Comparison of ENCODE assay signal across 13 cellular contexts in the genomic region with DNA sequence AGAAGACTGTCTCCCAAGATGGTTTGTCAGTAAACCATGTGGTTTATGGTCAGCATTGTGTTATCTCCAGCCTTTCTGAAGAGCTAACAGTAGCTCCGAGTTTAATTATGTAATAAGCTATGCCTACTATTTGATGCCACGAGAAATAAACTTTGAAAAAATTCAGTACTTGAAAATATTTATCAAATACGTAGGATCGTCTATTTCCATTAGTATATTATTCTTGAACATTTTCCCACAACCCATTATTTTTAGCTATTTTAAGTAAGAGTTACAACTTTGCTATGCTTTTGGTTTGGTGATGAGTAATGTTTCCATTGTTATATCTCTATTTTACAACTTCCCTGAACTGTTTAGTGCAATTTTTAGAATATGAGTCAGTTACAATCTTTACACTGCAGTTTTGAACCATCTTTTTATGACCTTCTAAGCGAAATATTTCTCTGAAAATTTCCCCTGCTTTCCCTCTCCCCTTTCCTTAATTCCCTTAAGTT. TPM values are rescaled to one million over a fixed set of nuclear protein-coding genes. Genes with fewer than 3 reads are reported as not detected.
DNase-seq lines count a peak whose midpoint lies in the region; ATAC-seq, FAIRE-seq and TF ChIP-seq lines count a peak whose summit lies in the region.
"Had no signal": no experiment of that assay in that cellular context is flagged by ENCODE, and none has a peak within 500 bp of the region (broad histone marks: within the 10 kb centered on the region; RNA-seq: fewer than 3 reads in every experiment).

No MANE protein-coding gene starts in this region.

- no peaks in the 10 kb centered on the region for H3K79me2 ChIP-seq in HepG2 (ENCODE audit: insufficient read depth, low read length)

- ATAC-seq in HepG2 = no peak

- H3K9ac ChIP-seq in adipocyte (ENCODE audit: low read length) (no peak overlapping the region), HepG2 (ENCODE audit: insufficient read depth, low read depth, low read length) (no peak overlapping the region)

- CTCF ChIA-PET in HepG2 (lab: Yijun Ruan, JAX; ENCODE audit: low intra/inter-chr PET ratio, low total read pairs) = no interaction called here

- H3K27me3 ChIP-seq in adipocyte (replicated peaks; ENCODE audit: control insufficient read depth, insufficient read depth, low read length) = peaks cover 20% of the 10 kb centered on the region
- H3K27me3 ChIP-seq in HepG2 (ENCODE audit: control insufficient read depth in 1 of 2, insufficient read depth in 2 of 2, low read length in 2 of 2) = peaks cover 0 to 19% of the 10 kb centered on the region in 2 experiments; a peak in 3 of 5 replicates
- H3K27me3 ChIP-seq in adrenal gland = peaks cover 5% of the 10 kb centered on the region

- no peak for TF ChIP-seq RAD21 in HepG2 (CRISPR knock-in tag; IDR thresholded peaks at IDR 0.05)

- POLR2A ChIA-PET in HepG2 (lab: Yijun Ruan, JAX) = no interaction called here

- peak; percentile 31 for FAIRE-seq in HTR-8/SVneo (lab: Jason Lieb, UNC)
- FAIRE-seq in HepG2 (lab: Jason Lieb, UNC) = no peak
- FAIRE-seq: bronchial epithelial cell had no signal

- intact Hi-C loops in HepG2 (cut with micrococcal nuclease; ENCODE audit: unreplicated experiment) = no loop called here
- intact Hi-C loops in adrenal gland (cut with DNase I) = no loop called here

- H3K27ac ChIP-seq in HepG2 (ENCODE audit: extremely low read length, insufficient read depth, low read length) = no peak overlapping the region
- H3K27ac ChIP-seq in adrenal gland = no peak overlapping the region
- H3K27ac ChIP-seq: tibial nerve had no signal

- H3K4me2 ChIP-seq in HepG2 (ENCODE audit: low read depth, low read length) = no peak overlapping the region

- TF ChIP-seq POLR2A in HepG2 (IDR thresholded peaks at IDR 0.05; ENCODE audit: insufficient read depth in 1 of 2, low read depth in 2 of 2, low read length in 2 of 2) = no peak
- no peak for TF ChIP-seq POLR2A in adrenal gland (IDR thresholded peaks at IDR 0.05)

- no TSS peak for BruUV-seq in HepG2 (replicated peaks; lab: Mats Ljungman, UMichigan)

- 39% methylated on average over 5 of the region's 5 CpGs for WGBS in HepG2 (ENCODE audit: low lambda C conversion rate)
- 47 to 59% (median 51%) methylated on average over 5 of the region's 5 CpGs for WGBS in adrenal gland, 4 donors

- H3K9me3 ChIP-seq in adipocyte (ENCODE audit: control insufficient read depth, low read length) (peaks cover 4% of the 10 kb centered on the region), HepG2 (ENCODE audit: low read length) (no peaks in the 10 kb centered on the region), adrenal gland (replicated peaks in 1 of 3) (no peaks in the 10 kb centered on the region)

- no peak for TF ChIP-seq CTCF in HepG2 (CRISPR knock-in tag; IDR thresholded peaks at IDR 0.05)
- no peak for TF ChIP-seq CTCF in adrenal gland (IDR thresholded peaks at IDR 0.05)

- TF ChIP-seq EP300 in HepG2 (IDR thresholded peaks at IDR 0.05; ENCODE audit: low read depth in 2 of 2, low read length in 2 of 2) (no peak), HepG2 (CRISPR knock-in tag; IDR thresholded peaks at IDR 0.05; ENCODE audit: borderline replicate concordance) (no peak)

- DNase-seq in AG08395 (ENCODE audit: low spot score) (peak; percentile 72), HTR-8/SVneo (ENCODE audit: insufficient read length, low spot score) (no peak), adipocyte (ENCODE audit: low read depth) (peak; percentile 64), iris pigment epithelial cell (ENCODE audit: low read depth) (peak; percentile 69), HepG2 (ENCODE audit: low spot score) (no peak), adrenal gland (no peak), C1 segment of cervical spinal cord (lab: John Stamatoyannopoulos, UW) (no peak)
- DNase-seq in central memory CD4-positive, alpha-beta T cell = no peak
- DNase-seq: activated B cell treated with CpG ODN at 0.5 μM for 24 hours, Calu3, NCI-H1092 treated with DMSO at 0.1 percent for 48 hours had no signal

- H3K4me1 ChIP-seq in adipocyte (ENCODE audit: control insufficient read depth, insufficient read depth, low read length) (no peaks in the 10 kb centered on the region), HepG2 (ENCODE audit: insufficient read depth, low read length) (no peaks in the 10 kb centered on the region), adrenal gland (replicated peaks in 1 of 2) (peaks cover 0 to 5% of the 10 kb centered on the region in 2 donors)

- H2AFZ ChIP-seq in HepG2 (ENCODE audit: low read length) = no peak overlapping the region

- no peaks in the 10 kb centered on the region for H4K20me1 ChIP-seq in HepG2 (ENCODE audit: insufficient read depth, low read length)

- H3K36me3 ChIP-seq in adipocyte (ENCODE audit: control insufficient read depth, insufficient read depth, low read length, severe bottlenecking) (no peaks in the 10 kb centered on the region), HepG2 (replicated peaks in 1 of 2; ENCODE audit: control insufficient read depth in 1 of 2, insufficient read depth in 2 of 2, low read length in 2 of 2) (no peaks in the 10 kb centered on the region), adrenal gland (replicated peaks in 1 of 2) (no peaks in the 10 kb centered on the region)
- H3K36me3 ChIP-seq: tibial nerve had no signal

- in situ Hi-C loops in HepG2 (cut with HindIII; ENCODE audit: extremely low pct_ligation_motif_present, low pct_unique_long_range_greater_than_20kb) = loop anchor here (10.0 kb wide), 1 partner anchor 415 kb away; no protein-coding TSS in a partner anchor

- no peak overlapping the region for H3K4me3 ChIP-seq in adipocyte (ENCODE audit: low read length)
- H3K4me3 ChIP-seq in HepG2 (replicated peaks in 1 of 3; ENCODE audit: insufficient read depth in 1 of 3, low read depth in 2 of 3, low read length in 3 of 3) = no peak overlapping the region
- H3K4me3 ChIP-seq in adrenal gland = no peak overlapping the region
- H3K4me3 ChIP-seq: tibial nerve had no signal

TF ChIP-seq in HepG2, 621 proteins besides CTCF, POLR2A, EP300 and RAD21 (continues in another document):
- no peak for TF ChIP-seq GFI1 (CRISPR knock-in tag; IDR thresholded peaks at IDR 0.05; ENCODE audit: borderline replicate concordance)
- TF ChIP-seq ZNF550 (CRISPR knock-in tag; IDR thresholded peaks at IDR 0.05; ENCODE audit: borderline replicate concordance) = no peak
- no peak for TF ChIP-seq HNF4A (CRISPR knock-in tag; IDR thresholded peaks at IDR 0.05)
- no peak for TF ChIP-seq RFXANK (CRISPR knock-in tag; IDR thresholded peaks at IDR 0.05)
- no peak for TF ChIP-seq ZNF234 (CRISPR knock-in tag; conservative IDR thresholded peaks at IDR 0.05)
- no peak for TF ChIP-seq ZNF33B (CRISPR knock-in tag; IDR thresholded peaks at IDR 0.05)
- no peak for TF ChIP-seq ZNF282 (IDR thresholded peaks at IDR 0.05; ENCODE audit: partially characterized antibody)
- no peak for TF ChIP-seq NR2F1 (CRISPR knock-in tag; IDR thresholded peaks at IDR 0.05)
- TF ChIP-seq MAF1 (CRISPR knock-in tag; IDR thresholded peaks at IDR 0.05; ENCODE audit: borderline replicate concordance) = no peak
- no peak for TF ChIP-seq ZNF788 (CRISPR knock-in tag; IDR thresholded peaks at IDR 0.05; ENCODE audit: borderline replicate concordance)
- no peak for TF ChIP-seq SP2 (CRISPR knock-in tag; IDR thresholded peaks at IDR 0.05)
- TF ChIP-seq TAF15 (IDR thresholded peaks at IDR 0.05; ENCODE audit: low read depth, low read length, poor library complexity, severe bottlenecking) = no peak
- TF ChIP-seq TBL1XR1 (IDR thresholded peaks at IDR 0.05; ENCODE audit: borderline replicate concordance, low read length, partially characterized antibody) = no peak
- TF ChIP-seq, protein P1, sequence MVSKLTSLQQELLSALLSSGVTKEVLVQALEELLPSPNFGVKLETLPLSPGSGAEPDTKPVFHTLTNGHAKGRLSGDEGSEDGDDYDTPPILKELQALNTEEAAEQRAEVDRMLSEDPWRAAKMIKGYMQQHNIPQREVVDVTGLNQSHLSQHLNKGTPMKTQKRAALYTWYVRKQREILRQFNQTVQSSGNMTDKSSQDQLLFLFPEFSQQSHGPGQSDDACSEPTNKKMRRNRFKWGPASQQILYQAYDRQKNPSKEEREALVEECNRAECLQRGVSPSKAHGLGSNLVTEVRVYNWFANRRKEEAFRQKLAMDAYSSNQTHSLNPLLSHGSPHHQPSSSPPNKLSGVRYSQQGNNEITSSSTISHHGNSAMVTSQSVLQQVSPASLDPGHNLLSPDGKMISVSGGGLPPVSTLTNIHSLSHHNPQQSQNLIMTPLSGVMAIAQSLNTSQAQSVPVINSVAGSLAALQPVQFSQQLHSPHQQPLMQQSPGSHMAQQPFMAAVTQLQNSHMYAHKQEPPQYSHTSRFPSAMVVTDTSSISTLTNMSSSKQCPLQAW (CRISPR knock-in tag; IDR thresholded peaks at IDR 0.05) = no peak

RNA-seq across cellular contexts. Expression of a gene that starts 44.5 kb away (rescaled TPM):
- 4.2 and 7.0 TPM in 2 replicates for total RNA-seq in HepG2 (2016; rRNA removed; fragmentation: Illumina TruSeq; extraction: Trizol)
- 1.8 and 2.6 TPM in 2 replicates for total RNA-seq in HepG2 (2016; cell fraction: cytosol; rRNA removed; fragmentation: Illumina TruSeq; extraction: Trizol; ENCODE audit: low read depth)
- total RNA-seq in HepG2 (2016; cell fraction: insoluble cytoplasmic fraction; rRNA removed; fragmentation: Illumina TruSeq; extraction: Trizol) = 3.7 and 4.1 TPM in 2 replicates
- 1.2 and 1.3 TPM in 2 replicates for total RNA-seq in HepG2 (2016; cell fraction: membrane; rRNA removed; fragmentation: Illumina TruSeq; extraction: Trizol)
- 5.2 and 6.5 TPM in 2 replicates for total RNA-seq in HepG2 (2016; cell fraction: nucleus; rRNA removed; fragmentation: Illumina TruSeq; extraction: Trizol)
- 2.1 and 2.9 TPM in 2 replicates for polyA plus RNA-seq in HepG2 (2011; rRNA removed)
- polyA plus RNA-seq in HepG2 (2011; cell fraction: cytosol; rRNA removed) = 2.1 and 2.4 TPM in 2 replicates
- 2.8 and 4.0 TPM in 2 replicates for polyA plus RNA-seq in HepG2 (2011; cell fraction: nucleus; rRNA removed)
- 1.9 and 2.8 TPM in 2 replicates for polyA plus RNA-seq in HepG2 (2012)
- 0.27 and 0.29 TPM in 2 replicates for polyA plus RNA-seq in HepG2 (2016; cell fraction: cytosol; fragmentation: Illumina TruSeq; extraction: Trizol; ENCODE audit: low read depth)
- 2.8 and 2.9 TPM in 2 replicates for polyA plus RNA-seq in HepG2 (2016; cell fraction: insoluble cytoplasmic fraction; fragmentation: Illumina TruSeq; extraction: Trizol; ENCODE audit: low read depth)
- polyA plus RNA-seq in HepG2 (2016; cell fraction: membrane; fragmentation: Illumina TruSeq; extraction: Trizol; ENCODE audit: low read depth) = 0.50 and 0.55 TPM in 2 replicates
- polyA plus RNA-seq in HepG2 (2016; cell fraction: nucleus; fragmentation: Illumina TruSeq; extraction: Trizol; ENCODE audit: insufficient read depth, low read depth) = 2.9 and 3.5 TPM in 2 replicates
- 10.3 and 18.9 TPM in 2 replicates for polyA minus RNA-seq in HepG2 (2011; rRNA and poly(A)+ RNA removed; ENCODE audit: low replicate concordance)
- 4.3 and 6.3 TPM in 2 replicates for polyA minus RNA-seq in HepG2 (2011; cell fraction: cytosol; rRNA and poly(A)+ RNA removed)
- polyA minus RNA-seq in HepG2 (2011; cell fraction: nucleus; rRNA and poly(A)+ RNA removed) = 10.4 and 12.2 TPM in 2 replicates
- 10 to 100 TPM; 22.2 to 70.4 (median 47.8) TPM for total RNA-seq in adrenal gland
- polyA plus RNA-seq in adrenal gland = 10 to 100 TPM in 2 of 3 donors, 1 to 10 TPM in 1; 6.2 to 58.9 (median 11.9) TPM

Comparison
In these comparisons a context has a peak if more than half of its experiments do, and no peak if none do; other contexts are left out.
1. DNase-seq: peak in AG08395 (single experiment), adipocyte (single experiment) and iris pigment epithelial cell (single experiment); none in HTR-8/SVneo (single experiment), central memory CD4-positive, alpha-beta T cell (single experiment), HepG2 (single experiment), adrenal gland (0 of 7) and C1 segment of cervical spinal cord (0 of 14).